ENCODE assay signal across 7 cellular contexts in genomic region chr17:75078097-75079022, GRCh38. TPM values are rescaled to one million over a fixed set of nuclear protein-coding genes. Genes with fewer than 3 reads are reported as not detected.
A peak's percentile ranks its signal among the peaks of the same experiment; 100 is the strongest.
DNase-seq lines count a peak whose midpoint lies in the region; ATAC-seq and TF ChIP-seq lines count a peak whose summit lies in the region.

No MANE protein-coding gene starts in this region.

- H2AFZ ChIP-seq in mesenchymal stem cell (ENCODE audit: low read depth, low read length) = peak overlapping the region; percentile 6

- H3K27ac ChIP-seq in brain microvascular endothelial cell (peak overlapping the region; percentile 17), mesenchymal stem cell (ENCODE audit: low read length, poor library complexity, severe bottlenecking) (peak overlapping the region; percentile 99)

- H3K36me3 ChIP-seq in brain microvascular endothelial cell (replicated peaks) = no peaks in the 10 kb centered on the region
- peaks cover 0 to 2% of the 10 kb centered on the region in 2 experiments for H3K36me3 ChIP-seq in mesenchymal stem cell (ENCODE audit: control insufficient read depth in 1 of 2, insufficient read depth in 2 of 2, low read depth in 1 of 2, low read length in 2 of 2)

- H2BK12ac ChIP-seq in mesenchymal stem cell (ENCODE audit: low read length in 2 of 2) = peak overlapping the region; percentile 84 to 98

- peak overlapping the region; percentile 97 for H2BK5ac ChIP-seq in mesenchymal stem cell (ENCODE audit: low read depth, low read length, poor library complexity, severe bottlenecking)

- in situ Hi-C loops in brain microvascular endothelial cell (cut with HindIII; ENCODE audit: low pct_ligation_motif_present, low sequenced_read_pairs) = no loop called here

- DNase-seq in brain microvascular endothelial cell = peak; percentile 76
- DNase-seq in mesenchymal stem cell = peak; percentile 70
- DNase-seq in mucosa of gallbladder (ENCODE audit: low spot score) = no peak
- no peak for DNase-seq in NCI-H526 (lab: John Stamatoyannopoulos, UW)
- DNase-seq in COR-L47 (lab: John Stamatoyannopoulos, UW) = no peak

- H2BK120ac ChIP-seq in mesenchymal stem cell (ENCODE audit: low read depth, low read length) = peak overlapping the region; percentile 82

- 59% methylated on average over 19 of the region's 19 CpGs for WGBS in mesenchymal stem cell

- peak overlapping the region; percentile 96 for H4K8ac ChIP-seq in mesenchymal stem cell (ENCODE audit: low read length)

- H3K4ac ChIP-seq in mesenchymal stem cell (ENCODE audit: low read depth in 1 of 2, low read length in 2 of 2) = peak overlapping the region; percentile 13 to 66

- H3K18ac ChIP-seq in mesenchymal stem cell (ENCODE audit: low read depth in 1 of 2, low read length in 2 of 2) = peak overlapping the region; percentile 78 to 84

- peak overlapping the region in 1 of 2 experiments; percentile 79 for H3K14ac ChIP-seq in mesenchymal stem cell (ENCODE audit: low read length in 2 of 2)

- H3K27me3 ChIP-seq in brain microvascular endothelial cell (replicated peaks) (no peaks in the 10 kb centered on the region), mesenchymal stem cell (ENCODE audit: control insufficient read depth in 1 of 2, insufficient read depth in 1 of 2, low read length in 2 of 2) (no peaks in the 10 kb centered on the region)

- H3K79me1 ChIP-seq in mesenchymal stem cell (replicated peaks; ENCODE audit: low read length, poor library complexity, severe bottlenecking) = peaks cover 2% of the 10 kb centered on the region

- H3K9ac ChIP-seq in mesenchymal stem cell (ENCODE audit: low read length) = peak overlapping the region; percentile 51

- H4K91ac ChIP-seq in mesenchymal stem cell (ENCODE audit: low read length) = peak overlapping the region; percentile 88

- peak overlapping the region; percentile 100 for H2AK5ac ChIP-seq in mesenchymal stem cell (ENCODE audit: low read length, severe bottlenecking)

- no peak for TF ChIP-seq CTCF in brain microvascular endothelial cell (IDR thresholded peaks at IDR 0.05; ENCODE audit: low read depth, low read length, missing control alignments)

- H3K4me2 ChIP-seq in mesenchymal stem cell (ENCODE audit: low read length, poor library complexity, severe bottlenecking) = peak overlapping the region; percentile 64

- peaks cover 38% of the 10 kb centered on the region for H3K4me1 ChIP-seq in mesenchymal stem cell (ENCODE audit: control insufficient read depth, insufficient read depth, low read depth, low read length)

- peak overlapping the region in 1 of 2 experiments; percentile 16 for H3K23ac ChIP-seq in mesenchymal stem cell (ENCODE audit: low read length in 2 of 2)

- H3K4me3 ChIP-seq in brain microvascular endothelial cell (ENCODE audit: low read depth, low read length) = no peak overlapping the region
- H3K4me3 ChIP-seq in mesenchymal stem cell (ENCODE audit: insufficient read depth in 1 of 2, low read depth in 1 of 2, low read length in 2 of 2) = no peak overlapping the region

- H3K9me3 ChIP-seq in mesenchymal stem cell (ENCODE audit: control insufficient read depth, low read length) = no peaks in the 10 kb centered on the region

- ATAC-seq in GM18511 (IDR thresholded peaks at IDR 0.05; ENCODE audit: unreplicated experiment) (peak; percentile 55), HG03175 (IDR thresholded peaks at IDR 0.05; ENCODE audit: unreplicated experiment) (peak; percentile 58)

- H2BK15ac ChIP-seq in mesenchymal stem cell (ENCODE audit: low read depth, poor library complexity, severe bottlenecking) = peak overlapping the region; percentile 8

RNA-seq across cellular contexts. Expression of gene SLC16A5, which starts 9.4 kb away (rescaled TPM):
- polyA plus RNA-seq in mesenchymal stem cell (2013, experiment 1 of 2) = 12.9 TPM
- polyA plus RNA-seq in mesenchymal stem cell (2013, experiment 2 of 2) = 12.0 TPM
- total RNA-seq in mucosa of gallbladder = 19.9 TPM

RNA-seq across cellular contexts. Expression of gene KCTD2, which starts 31.3 kb away (rescaled TPM):
- 11.7 TPM for polyA plus RNA-seq in mesenchymal stem cell (2013, experiment 1 of 2)
- 11.8 TPM for polyA plus RNA-seq in mesenchymal stem cell (2013, experiment 2 of 2)
- total RNA-seq in mucosa of gallbladder = 28.3 TPM

RNA-seq across cellular contexts. Expression of gene ARMC7, which starts 31.4 kb away (rescaled TPM):
- 6.8 TPM for polyA plus RNA-seq in mesenchymal stem cell (2013, experiment 1 of 2)
- 6.8 TPM for polyA plus RNA-seq in mesenchymal stem cell (2013, experiment 2 of 2)
- 20.2 TPM for total RNA-seq in mucosa of gallbladder

RNA-seq across cellular contexts. Expression of gene ATP5PD, which starts 31.6 kb away (rescaled TPM):
- polyA plus RNA-seq in mesenchymal stem cell (2013, experiment 1 of 2) = 488 TPM
- polyA plus RNA-seq in mesenchymal stem cell (2013, experiment 2 of 2) = 495 TPM
- 226 TPM for total RNA-seq in mucosa of gallbladder

RNA-seq across cellular contexts. Expression of gene NT5C, which starts 53.2 kb away (rescaled TPM):
- 52.5 TPM for polyA plus RNA-seq in mesenchymal stem cell (2013, experiment 1 of 2)
- 56.2 TPM for polyA plus RNA-seq in mesenchymal stem cell (2013, experiment 2 of 2)
- total RNA-seq in mucosa of gallbladder = 50.0 TPM

Comparison
In these comparisons a context has a peak if more than half of its experiments do, and no peak if none do; other contexts are left out.
1. DNase-seq: peak in brain microvascular endothelial cell (single experiment) and mesenchymal stem cell (single experiment); none in mucosa of gallbladder (single experiment), NCI-H526 (0 of 2) and COR-L47 (single experiment).